ENCODE assay signal across 19 cellular contexts in the genomic region with DNA sequence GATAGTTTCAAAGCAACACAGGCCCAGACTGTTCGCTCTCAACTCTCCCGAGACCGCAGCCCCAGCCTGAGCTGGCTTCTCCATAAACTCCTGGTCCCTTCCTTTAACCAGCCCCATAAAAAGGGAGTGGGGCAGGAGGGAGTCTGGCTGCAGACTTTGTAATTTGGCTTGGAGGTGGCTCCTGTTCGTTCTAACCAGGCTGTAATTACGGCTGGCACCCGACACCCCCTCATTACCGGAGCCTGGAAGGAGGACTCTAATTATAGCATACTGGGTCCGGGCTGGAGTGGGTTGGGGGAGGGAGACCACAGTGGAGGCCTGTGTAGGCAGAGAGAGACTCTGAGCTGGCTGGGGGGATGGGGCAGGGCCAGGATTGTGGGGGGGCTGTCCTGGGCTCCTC. TPM values are rescaled to one million over a fixed set of nuclear protein-coding genes. Genes with fewer than 3 reads are reported as not detected.
DNase-seq lines count a peak whose midpoint lies in the region; TF ChIP-seq lines count a peak whose summit lies in the region.
"Had no signal": no experiment of that assay in that cellular context is flagged by ENCODE, and none has a peak within 500 bp of the region (broad histone marks: within the 10 kb centered on the region; RNA-seq: fewer than 3 reads in every experiment).

No MANE protein-coding gene starts in this region.

- H3K4me1 Mint-ChIP-seq in chondrocyte (ENCODE audit: low read depth) = peaks cover 81% of the 10 kb centered on the region
- peaks cover 63% of the 10 kb centered on the region for H3K4me1 Mint-ChIP-seq in mesothelial cell of epicardium
- H3K4me1 Mint-ChIP-seq: activated CD4-positive, alpha-beta T cell treated with anti-CD3 and anti-CD28 coated beads for 36 hours had no signal

- H3K4me3 ChIP-seq in BLaER1 treated with 17β-estradiol and CSF1 and Interleukin-3, amounts not matched to agents 10 nM and 100 nM = no peak overlapping the region
- H3K4me3 ChIP-seq in breast epithelium = no peak overlapping the region
- H3K4me3 ChIP-seq: ascending aorta, lung had no signal

- peak overlapping the region in 9 of 11 experiments; percentile 18 to 69 (median 52); a peak in 15 of 22 replicates for H3K4me2 ChIP-seq in BLaER1 treated with 17β-estradiol and CSF1 and Interleukin-3, amounts not matched to agents 10 nM and 100 nM

- H4K20me1 ChIP-seq in BLaER1 treated with 17β-estradiol and CSF1 and Interleukin-3, amounts not matched to agents 10 nM and 100 nM = peaks cover 0 to 28% (median 0%) of the 10 kb centered on the region in 11 experiments; a peak in 4 of 22 replicates

- H3K9me3 Mint-ChIP-seq in chondrocyte (ENCODE audit: low read depth) = no peaks in the 10 kb centered on the region
- no peaks in the 10 kb centered on the region for H3K9me3 Mint-ChIP-seq in mesothelial cell of epicardium
- H3K9me3 Mint-ChIP-seq: CD4-positive, alpha-beta T cell; dendritic cell treated with granulocyte-macrophage colony-stimulating factor and Interleukin-4, amounts not matched to agents 40 ng/mL and 50 ng/mL, for 4 days; type B pancreatic cell had no signal

- no peaks in the 10 kb centered on the region for H3K9me3 ChIP-seq in BLaER1 treated with 17β-estradiol and CSF1 and Interleukin-3, amounts not matched to agents 10 nM and 100 nM (replicated peaks in 1 of 11)
- no peaks in the 10 kb centered on the region for H3K9me3 ChIP-seq in breast epithelium
- H3K9me3 ChIP-seq: ascending aorta had no signal

- no peak for TF ChIP-seq POLR2A in breast epithelium (IDR thresholded peaks at IDR 0.05)

- peaks cover 0 to 19% (median 0%) of the 10 kb centered on the region in 11 experiments; a peak in 6 of 22 replicates for H3K27me3 ChIP-seq in BLaER1 treated with 17β-estradiol and CSF1 and Interleukin-3, amounts not matched to agents 10 nM and 100 nM
- H3K27me3 ChIP-seq in breast epithelium = no peaks in the 10 kb centered on the region
- H3K27me3 ChIP-seq: ascending aorta had no signal

- TF ChIP-seq CTCF in chondrocyte (IDR thresholded peaks at IDR 0.05) = no peak
- no peak for TF ChIP-seq CTCF in mesothelial cell of epicardium (IDR thresholded peaks at IDR 0.05; ENCODE audit: unreplicated experiment)
- no peak for TF ChIP-seq CTCF in breast epithelium (IDR thresholded peaks at IDR 0.05)

- DNase-seq in NCI-H2081 treated with DMSO at 0.1 percent for 48 hours (lab: John Stamatoyannopoulos, UW) (peak; percentile 56), chondrocyte (ENCODE audit: low spot score) (no peak), mesothelial cell of epicardium (ENCODE audit: low spot score in 2 of 2, unreplicated experiment in 2 of 2) (no peak), DMS53 (lab: John Stamatoyannopoulos, UW) (no peak), ureter (ENCODE audit: low spot score) (no peak), breast epithelium (ENCODE audit: low spot score in 2 of 2) (no peak)
- DNase-seq in activated effector memory CD4-positive, alpha-beta T cell treated with Interleukin-2 at 50 U/mL for 16 hours = no peak
- DNase-seq: activated CD4-positive, alpha-beta T cell treated with anti-CD3 and anti-CD28 coated beads for 36 hours; activated naive CD4-positive, alpha-beta T cell; CD4-positive, alpha-beta T cell; KG1; NCI-H1048; NCI-H774; stimulated activated naive CD4-positive, alpha-beta T cell treated with Interleukin-2 at 50 U/mL for 16 hours had no signal

- H3K27me3 Mint-ChIP-seq in chondrocyte (ENCODE audit: low read depth) (no peaks in the 10 kb centered on the region), mesothelial cell of epicardium (ENCODE audit: low read depth) (no peaks in the 10 kb centered on the region)
- H3K27me3 Mint-ChIP-seq: activated CD4-positive, alpha-beta T cell treated with anti-CD3 and anti-CD28 coated beads for 36 hours; CD4-positive, alpha-beta T cell; type B pancreatic cell had no signal

- intact Hi-C loops in breast epithelium (cut with DNase I; ENCODE audit: low total_unique reads) = no loop called here

- no peak overlapping the region for H3K4me3 Mint-ChIP-seq in chondrocyte (ENCODE audit: unreplicated experiment)
- H3K4me3 Mint-ChIP-seq in mesothelial cell of epicardium = no peak overlapping the region
- H3K4me3 Mint-ChIP-seq: activated CD4-positive, alpha-beta T cell treated with anti-CD3 and anti-CD28 coated beads for 36 hours; CD4-positive, alpha-beta T cell; dendritic cell treated with granulocyte-macrophage colony-stimulating factor and Interleukin-4, amounts not matched to agents 40 ng/mL and 50 ng/mL, for 4 days had no signal

- H3K9ac ChIP-seq in BLaER1 treated with 17β-estradiol and CSF1 and Interleukin-3, amounts not matched to agents 10 nM and 100 nM = no peak overlapping the region

- H3K36me3 ChIP-seq in BLaER1 treated with 17β-estradiol and CSF1 and Interleukin-3, amounts not matched to agents 10 nM and 100 nM = no peaks in the 10 kb centered on the region
- no peaks in the 10 kb centered on the region for H3K36me3 ChIP-seq in breast epithelium
- H3K36me3 ChIP-seq: ascending aorta had no signal

- H3K4me1 ChIP-seq in BLaER1 treated with 17β-estradiol and CSF1 and Interleukin-3, amounts not matched to agents 10 nM and 100 nM = peaks cover 34 to 80% (median 57%) of the 10 kb centered on the region in 10 experiments
- peaks cover 8 to 18% of the 10 kb centered on the region in 2 donors for H3K4me1 ChIP-seq in breast epithelium

- peak overlapping the region; percentile 57 for H3K27ac Mint-ChIP-seq in chondrocyte (ENCODE audit: unreplicated experiment)
- H3K27ac Mint-ChIP-seq in mesothelial cell of epicardium = peak overlapping the region; percentile 2
- H3K27ac Mint-ChIP-seq: activated CD4-positive, alpha-beta T cell treated with anti-CD3 and anti-CD28 coated beads for 36 hours; CD4-positive, alpha-beta T cell; dendritic cell treated with granulocyte-macrophage colony-stimulating factor and Interleukin-4, amounts not matched to agents 40 ng/mL and 50 ng/mL, for 4 days; type B pancreatic cell had no signal

- H3K36me3 Mint-ChIP-seq in chondrocyte (ENCODE audit: low read depth) = no peaks in the 10 kb centered on the region
- no peaks in the 10 kb centered on the region for H3K36me3 Mint-ChIP-seq in mesothelial cell of epicardium
- H3K36me3 Mint-ChIP-seq: type B pancreatic cell had no signal

- no peak overlapping the region for H3K27ac ChIP-seq in BLaER1 treated with 17β-estradiol and CSF1 and Interleukin-3, amounts not matched to agents 10 nM and 100 nM
- no peak overlapping the region for H3K27ac ChIP-seq in breast epithelium
- H3K27ac ChIP-seq: ascending aorta had no signal

RNA-seq across cellular contexts. Expression of a gene that starts 49.7 kb away (rescaled TPM):
- total RNA-seq in chondrocyte (36.4 to 61.1 TPM (median 57.9 TPM) in 3 replicates), mesothelial cell of epicardium (84.8 to 91.5 TPM (median 85.7 TPM) in 3 replicates), ureter (61.8 TPM), breast epithelium (1 to 10 TPM in 2 of 3 donors, under 1 TPM in 1; 0.80 to 4.9 (median 3.5) TPM)

RNA-seq across cellular contexts. Expression of a gene that starts 57.0 kb away (rescaled TPM):
- 2.4 to 3.8 TPM (median 2.7 TPM) in 3 replicates for total RNA-seq in chondrocyte
- total RNA-seq in mesothelial cell of epicardium = 10.8 to 11.4 TPM (median 11.0 TPM) in 3 replicates
- total RNA-seq in ureter = 22.4 TPM
- total RNA-seq in breast epithelium = 10 to 100 TPM in 1 of 3 donors, 1 to 10 TPM in 2; 5.6 to 12.0 (median 6.2) TPM
